Comparison of ENCODE assay signal across 8 cellular contexts in genomic region chr6:29752451-29753308, GRCh38. TPM values are rescaled to one million over a fixed set of nuclear protein-coding genes. Genes with fewer than 3 reads are reported as not detected.
A peak's percentile ranks its signal among the peaks of the same experiment; 100 is the strongest.
DNase-seq lines count a peak whose midpoint lies in the region; ATAC-seq and TF ChIP-seq lines count a peak whose summit lies in the region.

No MANE protein-coding gene starts in this region.

- ATAC-seq in HG03378 (IDR thresholded peaks at IDR 0.05; ENCODE audit: unreplicated experiment) (peak; percentile 72), memory B cell (ENCODE audit: low read depth) (peak; percentile 78)
- ATAC-seq in effector memory CD8-positive, alpha-beta T cell (replicated peaks), result peak; percentile 73

- no peaks in the 10 kb centered on the region for H3K4me1 ChIP-seq in BE2C

- peaks cover 35% of the 10 kb centered on the region for H3K27me3 ChIP-seq in BE2C

- H3K27me3 Mint-ChIP-seq in effector memory CD8-positive, alpha-beta T cell, result peaks cover 0 to 23% of the 10 kb centered on the region in 2 donors
- peaks cover 5% of the 10 kb centered on the region for H3K27me3 Mint-ChIP-seq in memory B cell

- peak overlapping the region; percentile 62 for H3K4me3 ChIP-seq in BE2C (ENCODE audit: low read depth, low read length)

- H3K36me3 Mint-ChIP-seq in effector memory CD8-positive, alpha-beta T cell (ENCODE audit: insufficient read depth), result peaks cover 23% of the 10 kb centered on the region
- H3K36me3 Mint-ChIP-seq in memory B cell, result peaks cover 3% of the 10 kb centered on the region

- peak overlapping the region; percentile 94 to 95 for H3K27ac Mint-ChIP-seq in effector memory CD8-positive, alpha-beta T cell
- peak overlapping the region; percentile 84 for H3K27ac Mint-ChIP-seq in memory B cell

- peak; percentile 12 for TF ChIP-seq POLR2A in GM19099 (IDR thresholded peaks at IDR 0.05; ENCODE audit: extremely low read depth, insufficient read length, low read depth)

- peak overlapping the region; percentile 92 to 94 for H3K4me3 Mint-ChIP-seq in effector memory CD8-positive, alpha-beta T cell
- H3K4me3 Mint-ChIP-seq in memory B cell, result peak overlapping the region; percentile 78

- H3K9me3 Mint-ChIP-seq in effector memory CD8-positive, alpha-beta T cell, result no peaks in the 10 kb centered on the region
- no peaks in the 10 kb centered on the region for H3K9me3 Mint-ChIP-seq in memory B cell

- H3K36me3 ChIP-seq in BE2C, result no peaks in the 10 kb centered on the region

- H3K4me1 Mint-ChIP-seq in effector memory CD8-positive, alpha-beta T cell (ENCODE audit: low read depth in 2 of 2), result peaks cover 42 to 51% of the 10 kb centered on the region in 2 donors
- H3K4me1 Mint-ChIP-seq in memory B cell, result peaks cover 27% of the 10 kb centered on the region

- H3K9me3 ChIP-seq in BE2C, result no peaks in the 10 kb centered on the region

- peak; percentile 97 for TF ChIP-seq CTCF in BE2C (IDR thresholded peaks at IDR 0.05; ENCODE audit: low read depth, low read length)

- DNase-seq in BE2C (peak; percentile 83), NCI-H82 (lab: John Stamatoyannopoulos, UW) (peak; percentile 91), memory B cell (ENCODE audit: low spot score in 2 of 2) (peak; percentile 80 to 81)
- peak; percentile 60 to 64 for DNase-seq in activated CD8-positive, alpha-beta memory T cell treated with anti-CD3 and anti-CD28 coated beads for 4 hours (ENCODE audit: low read depth in 2 of 2)
- peak; percentile 76 to 83 (median 82) for DNase-seq in effector memory CD8-positive, alpha-beta T cell
- peak; percentile 73 for DNase-seq in stimulated activated CD8-positive, alpha-beta memory T cell treated with anti-CD3 and anti-CD28 coated beads, Interleukin-12 subunit alpha, Interleukin-12 subunit beta, amount 100 ng/mL, for 1 hour (ENCODE audit: low read depth)

RNA-seq across cellular contexts. Expression of gene HLA-F, which starts 29.4 kb away (rescaled TPM):
- 0.65 TPM for polyA plus RNA-seq in BE2C (2012; ENCODE audit: insufficient read depth, insufficient read length, low read depth)

Comparison
In these comparisons a context has a peak if more than half of its experiments do, and no peak if none do; other contexts are left out.
1. Peak in every context shown above with its lines: DNase-seq, ATAC-seq and H3K4me3 ChIP-seq.